Comparison of ENCODE assay signal across 26 cellular contexts in genomic region chr13:26494591-26494990, GRCh38.
"Had no signal": no experiment of that assay in that cellular context is flagged by ENCODE, and none has a peak within 500 bp of the region (broad histone marks: within the 10 kb centered on the region; RNA-seq: fewer than 3 reads in every experiment).

No MANE protein-coding gene starts in this region.

- H3K9me3 ChIP-seq: gastroesophageal sphincter, heart left ventricle, mucosa of descending colon, right atrium auricular region, stomach, thyroid gland, vagina had no signal

- H3K4me1 Mint-ChIP-seq: memory B cell; stimulated activated effector memory CD8-positive, alpha-beta T cell treated with anti-CD3 and anti-CD28 coated beads, Interleukin-12 subunit alpha, Interleukin-12 subunit beta, amount 100 ng/mL, for 72 hours had no signal

- H3K9ac ChIP-seq: neural progenitor cell, parathyroid adenoma had no signal

- H3K4me1 ChIP-seq: foreskin keratinocyte, parathyroid adenoma, right atrium auricular region, vagina had no signal

- ATAC-seq: effector memory CD8-positive, alpha-beta T cell; foreskin keratinocyte; gastroesophageal sphincter; heart left ventricle; left lobe of liver; mucosa of descending colon; naive thymus-derived CD4-positive, alpha-beta T cell; sciatic nerve; stimulated activated effector memory CD8-positive, alpha-beta T cell treated with anti-CD3 and anti-CD28 coated beads, Interleukin-12 subunit alpha, Interleukin-12 subunit beta, amount 100 ng/mL, for 72 hours had no signal

- H3K9me3 Mint-ChIP-seq: effector memory CD8-positive, alpha-beta T cell; memory B cell; mesothelial cell of epicardium; naive thymus-derived CD4-positive, alpha-beta T cell; nephron; neural progenitor cell; stimulated activated effector memory CD8-positive, alpha-beta T cell treated with anti-CD3 and anti-CD28 coated beads, Interleukin-12 subunit alpha, Interleukin-12 subunit beta, amount 100 ng/mL, for 72 hours had no signal

- H3K4me3 ChIP-seq: gastroesophageal sphincter, heart left ventricle, hepatocyte, lung, mucosa of descending colon, neural progenitor cell, right atrium auricular region, stomach, thyroid gland, vagina had no signal

- H3K27ac Mint-ChIP-seq: effector memory CD8-positive, alpha-beta T cell; memory B cell; mesothelial cell of epicardium; naive thymus-derived CD4-positive, alpha-beta T cell; nephron; neural progenitor cell; progenitor cell of endocrine pancreas; stimulated activated effector memory CD8-positive, alpha-beta T cell treated with anti-CD3 and anti-CD28 coated beads, Interleukin-12 subunit alpha, Interleukin-12 subunit beta, amount 100 ng/mL, for 72 hours had no signal

- H3K36me3 ChIP-seq: gastroesophageal sphincter, heart left ventricle, neural progenitor cell, right atrium auricular region, stomach, thyroid gland, vagina had no signal

- H3K27me3 ChIP-seq: heart left ventricle, hepatocyte, neural progenitor cell, right atrium auricular region, stomach, thyroid gland, vagina had no signal

- H3K36me3 Mint-ChIP-seq: memory B cell; mesothelial cell of epicardium; naive thymus-derived CD4-positive, alpha-beta T cell; neural progenitor cell; stimulated activated effector memory CD8-positive, alpha-beta T cell treated with anti-CD3 and anti-CD28 coated beads, Interleukin-12 subunit alpha, Interleukin-12 subunit beta, amount 100 ng/mL, for 72 hours had no signal

- H3K4me3 Mint-ChIP-seq: effector memory CD8-positive, alpha-beta T cell; memory B cell; mesothelial cell of epicardium; naive thymus-derived CD4-positive, alpha-beta T cell; nephron; neural progenitor cell; stimulated activated effector memory CD8-positive, alpha-beta T cell treated with anti-CD3 and anti-CD28 coated beads, Interleukin-12 subunit alpha, Interleukin-12 subunit beta, amount 100 ng/mL, for 72 hours had no signal

- DNase-seq: cortex of kidney; effector memory CD8-positive, alpha-beta T cell; foreskin keratinocyte; heart left ventricle; kidney; mucosa of descending colon; naive thymus-derived CD4-positive, alpha-beta T cell; stimulated activated CD4-positive, alpha-beta T cell treated with anti-CD3 and anti-CD28 coated beads, Interleukin-2, amount 100 ng/mL, for 24 hours; stimulated activated CD4-positive, alpha-beta T cell treated with anti-CD3 and anti-CD28 coated beads, Interleukin-4, amount 100 ng/mL, for 24 hours; stimulated activated naive CD4-positive, alpha-beta T cell treated with Interleukin-2 at 50 U/mL for 16 hours; stomach; thyroid gland had no signal

- H3K27ac ChIP-seq: foreskin keratinocyte, gastroesophageal sphincter, heart left ventricle, hepatocyte, neural progenitor cell, parathyroid adenoma, right atrium auricular region, stomach, thyroid gland, vagina had no signal
